In genomic region chr5:115343855-115344254, GRCh38 we compare ENCODE assay signal across 12 cellular contexts. TPM values are rescaled to one million over a fixed set of nuclear protein-coding genes. Genes with fewer than 3 reads are reported as not detected.
DNase-seq lines count a peak whose midpoint lies in the region; ATAC-seq and TF ChIP-seq lines count a peak whose summit lies in the region.
"Had no signal": no experiment of that assay in that cellular context is flagged by ENCODE, and none has a peak within 500 bp of the region (broad histone marks: within the 10 kb centered on the region; RNA-seq: fewer than 3 reads in every experiment).

No MANE protein-coding gene starts in this region.

- H3K36me3 Mint-ChIP-seq in activated CD4-positive, alpha-beta T cell treated with anti-CD3 and anti-CD28 coated beads, Interleukin-2, amount 10 ng/mL, durations not matched to agents 24 days and 14 days (ENCODE audit: low read depth): no peaks in the 10 kb centered on the region

- H3K4me1 Mint-ChIP-seq in activated CD4-positive, alpha-beta T cell treated with anti-CD3 and anti-CD28 coated beads, Interleukin-2, amount 10 ng/mL, durations not matched to agents 24 days and 14 days: no peaks in the 10 kb centered on the region

- H3K9ac ChIP-seq in HCT116 (ENCODE audit: low read length): no peak overlapping the region

- H3K9me3 ChIP-seq in HCT116 (ENCODE audit: control insufficient read depth in 1 of 2, insufficient read depth in 1 of 2, low read depth in 1 of 2, low read length in 2 of 2) (no peaks in the 10 kb centered on the region), stomach (no peaks in the 10 kb centered on the region)
- H3K9me3 ChIP-seq: adrenal gland, right lobe of liver, testis had no signal

- H3K27me3 ChIP-seq in HCT116 (ENCODE audit: insufficient read depth, low read length) (no peaks in the 10 kb centered on the region), stomach (no peaks in the 10 kb centered on the region)
- H3K27me3 ChIP-seq: adrenal gland, right lobe of liver, testis had no signal

- H3K4me3 Mint-ChIP-seq in activated CD4-positive, alpha-beta T cell treated with anti-CD3 and anti-CD28 coated beads, Interleukin-2, amount 10 ng/mL, durations not matched to agents 24 days and 14 days: no peak overlapping the region

- no peak overlapping the region for H3K4me2 ChIP-seq in HCT116 (ENCODE audit: low read length)

- H3K36me3 ChIP-seq in HCT116 (ENCODE audit: control insufficient read depth in 1 of 2, insufficient read depth in 2 of 2, low read length in 2 of 2) (no peaks in the 10 kb centered on the region), stomach (no peaks in the 10 kb centered on the region)
- H3K36me3 ChIP-seq: adrenal gland, right lobe of liver had no signal

- intact Hi-C loops in HCT116 (cut with micrococcal nuclease) (loop anchor here (10.0 kb wide), 1 partner anchor 1119 kb away; no protein-coding TSS in a partner anchor), stomach (cut with DNase I; ENCODE audit: low total_unique reads) (no loop called here)
- intact Hi-C loops in activated CD4-positive, alpha-beta T cell treated with anti-CD3 and anti-CD28 coated beads, Interleukin-2, amount 10 ng/mL, durations not matched to agents 24 days and 14 days (cut with micrococcal nuclease): no loop called here

- CTCF ChIA-PET in HCT116 (lab: Charles Lee): no interaction called here

- RAD21 ChIA-PET in HCT116 (lab: Charles Lee; ENCODE audit: low non-redundant PET in 1 of 2, low total read pairs in 2 of 2, uncharacterized antibody in 2 of 2, unreplicated experiment in 2 of 2): no interaction called here

- peaks cover 0 to 2% of the 10 kb centered on the region in 2 experiments; a peak in 2 of 4 replicates for H3K4me1 ChIP-seq in HCT116 (ENCODE audit: control insufficient read depth in 1 of 2, insufficient read depth in 2 of 2, low read length in 2 of 2)
- peaks cover 0 to 16% (median 11%) of the 10 kb centered on the region in 4 donors for H3K4me1 ChIP-seq in stomach
- H3K4me1 ChIP-seq: testis had no signal

- no peaks in the 10 kb centered on the region for H4K20me1 ChIP-seq in HCT116 (ENCODE audit: insufficient read depth)

- no peaks in the 10 kb centered on the region for H3K9me3 Mint-ChIP-seq in activated CD4-positive, alpha-beta T cell treated with anti-CD3 and anti-CD28 coated beads, Interleukin-2, amount 10 ng/mL, durations not matched to agents 24 days and 14 days

- no peak overlapping the region for H2AFZ ChIP-seq in HCT116 (ENCODE audit: low read depth, low read length, poor library complexity, severe bottlenecking)

- no peak for ATAC-seq in HCT116

- no peak overlapping the region for H3K27ac Mint-ChIP-seq in activated CD4-positive, alpha-beta T cell treated with anti-CD3 and anti-CD28 coated beads, Interleukin-2, amount 10 ng/mL, durations not matched to agents 24 days and 14 days

- DNase-seq in HCT116 (ENCODE audit: low read depth, low spot score): no peak
- peak; percentile 45 for DNase-seq in SW480 (ENCODE audit: low spot score)
- DNase-seq in fibroblast of the conjunctiva (ENCODE audit: low read depth): peak; percentile 68
- DNase-seq in RPMI8226: no peak
- DNase-seq in stomach: no peak
- no peak for DNase-seq in activated CD4-positive, alpha-beta T cell treated with anti-CD3 and anti-CD28 coated beads, Interleukin-2, amount 10 ng/mL, durations not matched to agents 24 days and 14 days
- no peak for DNase-seq in epidermal melanocyte (ENCODE audit: insufficient read length, low spot score)
- DNase-seq: adrenal gland, DMS79 treated with DMSO at 0.1 percent for 48 hours, right lobe of liver, T1000, testis had no signal

- TF ChIP-seq CTCF in HCT116 (IDR thresholded peaks at IDR 0.05 in 2 of 3, conservative IDR thresholded peaks at IDR 0.05 in 1 of 3; ENCODE audit: borderline replicate concordance in 1 of 3, insufficient read depth in 1 of 3, low read depth in 2 of 3, low read length in 2 of 3) (no peak), stomach (IDR thresholded peaks at IDR 0.05) (no peak)

- TF ChIP-seq POLR2A in HCT116 (IDR thresholded peaks at IDR 0.05; ENCODE audit: borderline replicate concordance, extremely low read depth, insufficient read depth, insufficient read length) (no peak), stomach (IDR thresholded peaks at IDR 0.05) (no peak)

- no TSS peak for BruUV-seq in HCT116 (replicated peaks; lab: Mats Ljungman, UMichigan)

- no peak for TF ChIP-seq RAD21 in HCT116 (IDR thresholded peaks at IDR 0.05; ENCODE audit: low read depth)

- TF ChIP-seq EP300 in stomach (IDR thresholded peaks at IDR 0.05): no peak

- H3K27me3 Mint-ChIP-seq in activated CD4-positive, alpha-beta T cell treated with anti-CD3 and anti-CD28 coated beads, Interleukin-2, amount 10 ng/mL, durations not matched to agents 24 days and 14 days: peaks cover 24% of the 10 kb centered on the region

- no peak overlapping the region for H3K4me3 ChIP-seq in HCT116 (replicated peaks in 1 of 2; ENCODE audit: low read depth in 1 of 2, low read length in 2 of 2)
- H3K4me3 ChIP-seq in stomach: no peak overlapping the region
- H3K4me3 ChIP-seq: adrenal gland, right lobe of liver, testis had no signal

- POLR2A ChIA-PET in HCT116 (lab: Charles Lee): interaction anchor here (1.2 kb wide), 1 partner anchor 13 kb away, joined by 3 read pairs; no protein-coding TSS in a partner anchor

- H3K9me2 ChIP-seq in HCT116 (ENCODE audit: insufficient read depth): no peaks in the 10 kb centered on the region

- WGBS in stomach, 5 donors: 44 to 77% (median 50%) methylated on average over 1 of the region's 1 CpG

- H3K27ac ChIP-seq in HCT116 (ENCODE audit: low read depth, low read length) (no peak overlapping the region), stomach (no peak overlapping the region)
- H3K27ac ChIP-seq: adrenal gland, right lobe of liver, testis had no signal

- H3K79me2 ChIP-seq in HCT116 (ENCODE audit: insufficient read depth, low read length): no peaks in the 10 kb centered on the region

TF ChIP-seq in HCT116, 20 proteins besides CTCF, POLR2A, EP300 and RAD21 (continues in another document):
- TF ChIP-seq REST (IDR thresholded peaks at IDR 0.05; ENCODE audit: low read depth) (no peak), EGR1 (IDR thresholded peaks at IDR 0.05; ENCODE audit: low read depth) (no peak), EZH2phosphoT487 (IDR thresholded peaks at IDR 0.05; ENCODE audit: borderline replicate concordance) (no peak), CEBPB (IDR thresholded peaks at IDR 0.05; ENCODE audit: low read depth) (peak; percentile 40; the same call in 1 of the 2 replicates), ZNF274 (IDR thresholded peaks at IDR 0.05; ENCODE audit: low read depth, low read length) (no peak), EZH2 (IDR thresholded peaks at IDR 0.05) (no peak), JUND (IDR thresholded peaks at IDR 0.05) (peak; percentile 29; the same call in 1 of the 2 replicates), ELF1 (IDR thresholded peaks at IDR 0.05; ENCODE audit: borderline replicate concordance, low read depth) (no peak), SRF (IDR thresholded peaks at IDR 0.05; ENCODE audit: low read depth) (no peak), ZFX (IDR thresholded peaks at IDR 0.05) (no peak), SIN3A (IDR thresholded peaks at IDR 0.05; ENCODE audit: low read depth) (no peak), YY1 (IDR thresholded peaks at IDR 0.05; ENCODE audit: extremely low read depth, insufficient replicate concordance, low read depth, low read length) (no peak), SP1 (IDR thresholded peaks at IDR 0.05; ENCODE audit: low read depth) (0 out of 2 replicates have a peak, but pooled peaks have one; percentile 18), FOSL1 (IDR thresholded peaks at IDR 0.05; ENCODE audit: low read depth) (peak; percentile 35), CBX3 (IDR thresholded peaks at IDR 0.05; ENCODE audit: low read depth) (no peak), TCF7L2 (IDR thresholded peaks at IDR 0.05; ENCODE audit: borderline replicate concordance, extremely low read depth, insufficient read depth, insufficient read length) (no peak), MAX (IDR thresholded peaks at IDR 0.05) (no peak), ATF3 (IDR thresholded peaks at IDR 0.05) (peak; percentile 19; the same call in 1 of the 2 replicates)

RNA-seq across cellular contexts. Expression of gene CCDC112, which starts 47.4 kb away (rescaled TPM):
- 13.7 TPM for total RNA-seq in HCT116 (2021; ENCODE audit: unreplicated experiment)
- 3.7 and 5.6 TPM in 2 replicates for polyA plus RNA-seq in HCT116 (2012)
- total RNA-seq in stomach: 10 to 100 TPM in 2 of 5 donors, 1 to 10 TPM in 3; 5.9 to 70.1 (median 7.0) TPM
- polyA plus RNA-seq in stomach: 1 to 10 TPM; 5.2 to 8.1 (median 5.7) TPM
- 0.31 and 0.49 TPM in 2 replicates for total RNA-seq in activated CD4-positive, alpha-beta T cell treated with anti-CD3 and anti-CD28 coated beads, Interleukin-2, amount 10 ng/mL, durations not matched to agents 24 days and 14 days

Comparison
In these comparisons a context has a peak if more than half of its experiments do, and no peak if none do; other contexts are left out.
1. DNase-seq: peak in SW480 (single experiment) and fibroblast of the conjunctiva (single experiment); none in HCT116 (single experiment), RPMI8226 (single experiment), stomach (single experiment), activated CD4-positive, alpha-beta T cell treated with anti-CD3 and anti-CD28 coated beads, Interleukin-2, amount 10 ng/mL, durations not matched to agents 24 days and 14 days (single experiment) and epidermal melanocyte (single experiment).